ENCODE assay signal across 8 cellular contexts in the genomic region with DNA sequence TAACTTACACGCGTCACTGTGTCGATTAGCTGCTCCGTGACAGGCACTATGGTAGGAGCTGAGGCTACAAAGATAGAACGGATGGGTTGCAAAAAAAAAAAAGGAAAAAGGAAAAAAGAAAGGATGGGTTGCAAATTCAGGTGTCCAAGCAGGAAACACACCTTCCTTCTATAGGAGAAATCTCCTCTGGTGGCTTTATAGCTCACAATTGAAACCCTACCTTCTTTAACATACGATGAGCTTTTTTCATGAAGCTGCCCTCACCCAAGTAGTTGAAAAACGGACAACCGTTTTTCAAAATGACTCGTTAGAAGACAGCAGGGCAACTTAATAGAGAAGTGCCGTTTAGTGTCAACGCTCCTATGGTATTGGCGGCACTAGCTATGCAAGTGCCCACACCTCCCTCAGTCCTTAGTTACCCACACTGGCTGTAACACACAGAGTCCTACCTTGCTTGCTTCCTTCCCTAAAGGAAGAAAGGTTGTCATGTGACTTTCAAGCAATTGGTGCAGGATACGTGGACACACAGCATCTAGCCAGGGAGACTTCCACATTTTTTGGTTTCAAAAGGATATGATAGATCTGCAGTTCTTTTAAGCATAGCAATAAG. TPM values are rescaled to one million over a fixed set of nuclear protein-coding genes. Genes with fewer than 3 reads are reported as not detected.
DNase-seq lines count a peak whose midpoint lies in the region; ATAC-seq and TF ChIP-seq lines count a peak whose summit lies in the region.

No MANE protein-coding gene starts in this region.

- peaks cover 8% of the 10 kb centered on the region; the same call in 1 of the 2 replicates for H4K20me1 ChIP-seq in DOHH2 (ENCODE audit: control insufficient read depth, insufficient read depth, low read depth, low read length)

- CTCF ChIA-PET in activated CD4-positive, alpha-beta T cell treated with anti-CD3 and anti-CD28 coated beads, Interleukin-2, amount 10 ng/mL, durations not matched to agents 7 days and 5 days (lab: Charles Lee) = interaction anchor here (0.7 to 1.7 kb wide), 7 partner anchors 28 to 1607 kb away, joined by 3 to 7 read pairs (median 4); a partner anchor contains a TSS

- H3K4me2 ChIP-seq in DOHH2 (ENCODE audit: low read length) = peak overlapping the region; percentile 79

- TF ChIP-seq CTCF in DOHH2 (IDR thresholded peaks at IDR 0.05; ENCODE audit: low read depth, low read length, poor library complexity, severe bottlenecking) = no peak
- TF ChIP-seq CTCF in fibroblast of mammary gland (conservative IDR thresholded peaks at IDR 0.05; ENCODE audit: control insufficient read depth, insufficient read depth, low read depth, low read length) = no peak

- no peaks in the 10 kb centered on the region for H3K9me2 ChIP-seq in DOHH2 (replicated peaks; ENCODE audit: control insufficient read depth, low read length)

- peak overlapping the region; percentile 87 for H3K4me3 Mint-ChIP-seq in activated CD4-positive, alpha-beta T cell treated with anti-CD3 and anti-CD28 coated beads, Interleukin-2, amount 10 ng/mL, durations not matched to agents 7 days and 5 days
- H3K4me3 Mint-ChIP-seq in naive thymus-derived CD8-positive, alpha-beta T cell = peak overlapping the region; percentile 95 to 99 (median 98)

- H3K9me3 Mint-ChIP-seq in activated CD4-positive, alpha-beta T cell treated with anti-CD3 and anti-CD28 coated beads, Interleukin-2, amount 10 ng/mL, durations not matched to agents 7 days and 5 days = no peaks in the 10 kb centered on the region
- no peaks in the 10 kb centered on the region for H3K9me3 Mint-ChIP-seq in naive thymus-derived CD8-positive, alpha-beta T cell

- H3F3A ChIP-seq in DOHH2 (ENCODE audit: control insufficient read depth, insufficient read depth) = no peaks in the 10 kb centered on the region

- POLR2A ChIA-PET in activated CD4-positive, alpha-beta T cell treated with anti-CD3 and anti-CD28 coated beads, Interleukin-2, amount 10 ng/mL, durations not matched to agents 7 days and 5 days (lab: Charles Lee) = interaction anchor here (0.6 kb wide), 2 partner anchors 22 to 177 kb away, joined by 3 to 5 read pairs; no protein-coding TSS in a partner anchor
- POLR2A ChIA-PET in naive thymus-derived CD8-positive, alpha-beta T cell (lab: Charles Lee) = interaction anchor here (0.6 to 2.4 kb wide), 23 partner anchors 10 to 1144 kb away, joined by 3 to 41 read pairs (median 4); a partner anchor contains a TSS

- H3K36me3 Mint-ChIP-seq in activated CD4-positive, alpha-beta T cell treated with anti-CD3 and anti-CD28 coated beads, Interleukin-2, amount 10 ng/mL, durations not matched to agents 7 days and 5 days (ENCODE audit: low read depth) = peaks cover 14% of the 10 kb centered on the region
- H3K36me3 Mint-ChIP-seq in naive thymus-derived CD8-positive, alpha-beta T cell = peaks cover 0 to 6% (median 3%) of the 10 kb centered on the region in 3 donors

- DNase-seq in NCI-H1092 (lab: John Stamatoyannopoulos, UW) (peak; percentile 12), fibroblast of mammary gland (ENCODE audit: low read depth) (peak; percentile 66), NCI-H1930 (lab: John Stamatoyannopoulos, UW) (no peak), NK-92 (lab: John Stamatoyannopoulos, UW; ENCODE audit: unreplicated experiment) (no peak)
- DNase-seq in activated CD4-positive, alpha-beta T cell treated with anti-CD3 and anti-CD28 coated beads, Interleukin-2, amount 10 ng/mL, durations not matched to agents 7 days and 5 days = peak; percentile 24
- DNase-seq in naive thymus-derived CD8-positive, alpha-beta T cell = peak in 1 of 10 donors; percentile 2

- peaks cover 58% of the 10 kb centered on the region for H3K79me2 ChIP-seq in DOHH2 (ENCODE audit: control insufficient read depth, low read length)

- H3K27ac Mint-ChIP-seq in activated CD4-positive, alpha-beta T cell treated with anti-CD3 and anti-CD28 coated beads, Interleukin-2, amount 10 ng/mL, durations not matched to agents 7 days and 5 days = peak overlapping the region; percentile 98
- peak overlapping the region in 9 of 10 donors; percentile 96 to 99 (median 98) for H3K27ac Mint-ChIP-seq in naive thymus-derived CD8-positive, alpha-beta T cell

- peak; percentile 17 for ATAC-seq in GM21515 (IDR thresholded peaks at IDR 0.05; ENCODE audit: unreplicated experiment)
- ATAC-seq in naive thymus-derived CD8-positive, alpha-beta T cell = peak; percentile 5 to 9

- H3K27me3 ChIP-seq in DOHH2 (ENCODE audit: control insufficient read depth, low read length) = no peaks in the 10 kb centered on the region

- no peaks in the 10 kb centered on the region for H3K9me3 ChIP-seq in DOHH2 (ENCODE audit: control insufficient read depth, insufficient read depth, low read length)

- H3K36me3 ChIP-seq in DOHH2 (ENCODE audit: control insufficient read depth, low read length) = peaks cover 14% of the 10 kb centered on the region

- peak overlapping the region; percentile 78 for H3K27ac ChIP-seq in DOHH2 (ENCODE audit: low read depth, low read length)

- H3K27me3 Mint-ChIP-seq in activated CD4-positive, alpha-beta T cell treated with anti-CD3 and anti-CD28 coated beads, Interleukin-2, amount 10 ng/mL, durations not matched to agents 7 days and 5 days = no peaks in the 10 kb centered on the region
- H3K27me3 Mint-ChIP-seq in naive thymus-derived CD8-positive, alpha-beta T cell = no peaks in the 10 kb centered on the region

- H3K4me1 ChIP-seq in DOHH2 (ENCODE audit: control insufficient read depth, low read length) = peaks cover 30% of the 10 kb centered on the region

- H3K4me3 ChIP-seq in DOHH2 (ENCODE audit: low read length) (peak overlapping the region; percentile 97), fibroblast of mammary gland (ENCODE audit: control insufficient read depth, low read depth, low read length) (peak overlapping the region; percentile 78)

- peaks cover 43% of the 10 kb centered on the region for H3K4me1 Mint-ChIP-seq in activated CD4-positive, alpha-beta T cell treated with anti-CD3 and anti-CD28 coated beads, Interleukin-2, amount 10 ng/mL, durations not matched to agents 7 days and 5 days
- H3K4me1 Mint-ChIP-seq in naive thymus-derived CD8-positive, alpha-beta T cell = peaks cover 21 to 50% (median 38%) of the 10 kb centered on the region in 4 donors

RNA-seq across cellular contexts. Expression of a gene that starts 0.7 kb away (rescaled TPM):
- 10 to 100 TPM; 43.6 to 44.7 TPM for total RNA-seq in activated CD4-positive, alpha-beta T cell treated with anti-CD3 and anti-CD28 coated beads, Interleukin-2, amount 10 ng/mL, durations not matched to agents 7 days and 5 days
- 10 to 100 TPM; 70.8 to 76.3 TPM for total RNA-seq in naive thymus-derived CD8-positive, alpha-beta T cell
- polyA plus RNA-seq in naive thymus-derived CD8-positive, alpha-beta T cell = 10 to 100 TPM; 31.4 to 57.6 (median 50.8) TPM

Comparison
In these comparisons a context has a peak if more than half of its experiments do, and no peak if none do; other contexts are left out.
1. DNase-seq: peak in NCI-H1092 (single experiment), activated CD4-positive, alpha-beta T cell treated with anti-CD3 and anti-CD28 coated beads, Interleukin-2, amount 10 ng/mL, durations not matched to agents 7 days and 5 days (single experiment) and fibroblast of mammary gland (single experiment); none in NCI-H1930 (0 of 2) and NK-92 (single experiment).